Comparison of ENCODE assay signal across 8 cellular contexts in genomic region chr12:70584332-70584731, GRCh38.
"Had no signal": no experiment of that assay in that cellular context is flagged by ENCODE, and none has a peak within 500 bp of the region (broad histone marks: within the 10 kb centered on the region; RNA-seq: fewer than 3 reads in every experiment).

No MANE protein-coding gene starts in this region.

- H3K27ac Mint-ChIP-seq: GM23338, IgD-negative memory B cell had no signal

- H3K4me1 Mint-ChIP-seq: GM23338, IgD-negative memory B cell had no signal

- DNase-seq: KG1 had no signal

- H3K4me3 ChIP-seq: GM23338, HAP-1 had no signal

- H3K4me3 Mint-ChIP-seq: GM23338, IgD-negative memory B cell had no signal

- H3K36me3 ChIP-seq: HAP-1 had no signal

- FAIRE-seq: H1, H54, HTR-8/SVneo had no signal

- H2AFZ ChIP-seq: GM23338 had no signal

- H3K9me3 ChIP-seq: HAP-1 had no signal

- ATAC-seq: GM23338, HCT116 had no signal

- H3K4me2 ChIP-seq: GM23338 had no signal
